9 cellular contexts compared by ENCODE assay signal in the genomic region with DNA sequence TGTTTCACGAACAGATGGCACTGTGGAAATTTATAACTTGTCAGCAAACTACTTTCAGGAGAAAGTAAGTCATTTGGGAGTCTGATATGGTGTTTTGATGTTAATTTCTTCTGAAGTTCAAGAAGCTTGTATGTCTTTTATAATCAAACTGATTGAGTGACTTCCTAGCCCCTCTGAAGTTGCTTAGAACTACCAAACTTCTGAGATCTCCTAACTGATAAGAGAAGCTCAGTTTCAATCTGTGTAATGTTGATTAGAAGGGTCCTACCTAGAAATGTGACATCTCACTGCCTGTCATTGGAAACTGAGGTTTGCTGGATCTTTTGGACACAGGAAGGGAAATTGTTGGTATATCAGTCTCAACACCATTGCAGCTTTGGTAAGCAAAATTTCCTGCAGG. TPM values are rescaled to one million over a fixed set of nuclear protein-coding genes. Genes with fewer than 3 reads are reported as not detected.
DNase-seq lines count a peak whose midpoint lies in the region; ATAC-seq and TF ChIP-seq lines count a peak whose summit lies in the region.
"Had no signal": no experiment of that assay in that cellular context is flagged by ENCODE, and none has a peak within 500 bp of the region (broad histone marks: within the 10 kb centered on the region; RNA-seq: fewer than 3 reads in every experiment).

No MANE protein-coding gene starts in this region.

- no peaks in the 10 kb centered on the region for H3K9me3 Mint-ChIP-seq in naive thymus-derived CD8-positive, alpha-beta T cell

- peaks cover 2% of the 10 kb centered on the region for H3K36me3 ChIP-seq in BJ (ENCODE audit: control insufficient read depth, insufficient read depth, low read length)
- peaks cover 40% of the 10 kb centered on the region; the same call in 1 of the 2 replicates for H3K36me3 ChIP-seq in Karpas-422 (ENCODE audit: insufficient read depth, low read length)
- no peaks in the 10 kb centered on the region for H3K36me3 ChIP-seq in uterus

- peak overlapping the region; percentile 98 for H3K4me3 ChIP-seq in BJ (ENCODE audit: low read depth, low read length)
- peak overlapping the region; percentile 87 for H3K4me3 ChIP-seq in Karpas-422 (ENCODE audit: low read length)
- H3K4me3 ChIP-seq in choroid plexus epithelial cell (ENCODE audit: low read depth, low read length): peak overlapping the region; percentile 93
- H3K4me3 ChIP-seq in uterus: peak overlapping the region in 1 of 2 donors; percentile 82

- H3K27me3 Mint-ChIP-seq in naive thymus-derived CD8-positive, alpha-beta T cell: no peaks in the 10 kb centered on the region

- CTCF ChIA-PET in BJ (lab: Yijun Ruan, JAX): interaction anchor here (0.6 to 2.4 kb wide), 5 partner anchors 10 to 232 kb away, joined by 3 to 7 read pairs (median 4); no protein-coding TSS in a partner anchor

- H3K4me3 Mint-ChIP-seq in naive thymus-derived CD8-positive, alpha-beta T cell: peak overlapping the region; percentile 91 to 97 (median 94)

- ATAC-seq in naive thymus-derived CD8-positive, alpha-beta T cell: no peak

- peaks cover 28 to 50% (median 48%) of the 10 kb centered on the region in 4 donors for H3K4me1 Mint-ChIP-seq in naive thymus-derived CD8-positive, alpha-beta T cell

- POLR2A ChIA-PET in BJ (lab: Charles Lee): interaction anchor here (0.6 kb wide), 1 partner anchor 34 kb away, joined by 4 read pairs; no protein-coding TSS in a partner anchor
- POLR2A ChIA-PET in naive thymus-derived CD8-positive, alpha-beta T cell (lab: Charles Lee): interaction anchor here (0.6 to 2.4 kb wide), 12 partner anchors 9 to 621 kb away, joined by 3 to 17 read pairs (median 4); partner anchors contain the start of genes SNTB2 and ZFP90

- H3K27me3 ChIP-seq in BJ (ENCODE audit: control insufficient read depth, insufficient read depth, low read length) (no peaks in the 10 kb centered on the region), Karpas-422 (ENCODE audit: low read length) (no peaks in the 10 kb centered on the region), uterus (no peaks in the 10 kb centered on the region)

- DNase-seq in BJ (ENCODE audit: low read depth): no peak
- DNase-seq in Karpas-422: no peak
- DNase-seq in choroid plexus epithelial cell (ENCODE audit: low read depth): no peak
- DNase-seq in naive thymus-derived CD8-positive, alpha-beta T cell: no peak
- no peak for DNase-seq in NOMO-1 (lab: John Stamatoyannopoulos, UW; ENCODE audit: unreplicated experiment in 2 of 2)
- DNase-seq in uterus: no peak
- no peak for DNase-seq in SHP77 treated with DMSO at 0.1 percent for 48 hours (lab: John Stamatoyannopoulos, UW)
- no peak for DNase-seq in effector CD4-positive, alpha-beta T cell
- DNase-seq: stimulated activated CD4-positive, alpha-beta T cell treated with anti-CD3 and anti-CD28 coated beads, Interleukin-1b, Interleukin-23, amount 100 ng/mL, for 48 hours had no signal

- peaks cover 0 to 35% (median 12%) of the 10 kb centered on the region in 3 donors for H3K36me3 Mint-ChIP-seq in naive thymus-derived CD8-positive, alpha-beta T cell

- H3K79me2 ChIP-seq in Karpas-422 (ENCODE audit: low read length): peaks cover 92% of the 10 kb centered on the region

- H3K4me2 ChIP-seq in Karpas-422 (ENCODE audit: low read depth, low read length, poor library complexity, severe bottlenecking): peak overlapping the region; percentile 88

- TF ChIP-seq CTCF in BJ (IDR thresholded peaks at IDR 0.05; ENCODE audit: insufficient read depth, low read depth, low read length) (no peak), choroid plexus epithelial cell (conservative IDR thresholded peaks at IDR 0.05; ENCODE audit: low read depth, low read length) (no peak), uterus (IDR thresholded peaks at IDR 0.05) (no peak)

- peaks cover 20% of the 10 kb centered on the region for H4K20me1 ChIP-seq in Karpas-422 (ENCODE audit: insufficient read depth, low read depth, low read length)

- peak overlapping the region; percentile 99 for H3K9ac ChIP-seq in Karpas-422 (ENCODE audit: low read length)

- H2AFZ ChIP-seq in Karpas-422 (ENCODE audit: low read length): no peak overlapping the region

- H3K4me1 ChIP-seq in Karpas-422 (ENCODE audit: low read length) (peaks cover 23% of the 10 kb centered on the region), uterus (peaks cover 0 to 12% of the 10 kb centered on the region in 2 donors)

- TF ChIP-seq POLR2A in uterus (IDR thresholded peaks at IDR 0.05): no peak

- H3K9me2 ChIP-seq in Karpas-422 (replicated peaks; ENCODE audit: insufficient read depth, low read length): no peaks in the 10 kb centered on the region

- H3K27ac ChIP-seq in Karpas-422 (ENCODE audit: low read length): no peak overlapping the region
- no peak overlapping the region for H3K27ac ChIP-seq in uterus

- intact Hi-C loops in uterus (cut with DNase I; ENCODE audit: low total_unique reads): no loop called here

- H3K27ac Mint-ChIP-seq in naive thymus-derived CD8-positive, alpha-beta T cell: peak overlapping the region; percentile 85 to 98 (median 96)

- H3K9me3 ChIP-seq in Karpas-422 (ENCODE audit: low read length) (no peaks in the 10 kb centered on the region), uterus (no peaks in the 10 kb centered on the region)

RNA-seq across cellular contexts. Expression of gene UTP4, which starts 1.1 kb away (rescaled TPM):
- 59.2 and 60.7 TPM in 2 replicates for polyA plus RNA-seq in BJ (2011; rRNA removed)
- polyA minus RNA-seq in BJ (2011; rRNA and poly(A)+ RNA removed): 57.5 and 73.5 TPM in 2 replicates
- 22.0 and 31.6 TPM in 2 replicates for total RNA-seq in Karpas-422 (2014; rRNA removed; shearing (Covaris generic); ENCODE audit: low replicate concordance)
- total RNA-seq in naive thymus-derived CD8-positive, alpha-beta T cell: 10 to 100 TPM; 41.8 to 44.5 TPM
- polyA plus RNA-seq in naive thymus-derived CD8-positive, alpha-beta T cell: 10 to 100 TPM; 72.4 to 77.6 (median 72.8) TPM
- total RNA-seq in uterus: 10 to 100 TPM; 12.1 to 45.1 (median 31.4) TPM

RNA-seq across cellular contexts. Expression of gene CHTF8, which starts 1.2 kb away (rescaled TPM):
- 128 and 161 TPM in 2 replicates for polyA plus RNA-seq in BJ (2011; rRNA removed)
- polyA minus RNA-seq in BJ (2011; rRNA and poly(A)+ RNA removed): 97.8 and 154 TPM in 2 replicates
- 87.0 and 98.5 TPM in 2 replicates for total RNA-seq in Karpas-422 (2014; rRNA removed; shearing (Covaris generic); ENCODE audit: low replicate concordance)
- total RNA-seq in naive thymus-derived CD8-positive, alpha-beta T cell: 100 to 1,000 TPM; 126 to 137 TPM
- polyA plus RNA-seq in naive thymus-derived CD8-positive, alpha-beta T cell: 100 to 1,000 TPM; 165 to 192 (median 184) TPM
- total RNA-seq in uterus: 100 to 1,000 TPM in 1 of 4 donors, 10 to 100 TPM in 3; 29.7 to 120 (median 65.3) TPM

RNA-seq across cellular contexts. Expression of gene HAS3, which starts 28.1 kb away (rescaled TPM):
- 1.8 and 2.3 TPM in 2 replicates for polyA plus RNA-seq in BJ (2011; rRNA removed)
- polyA minus RNA-seq in BJ (2011; rRNA and poly(A)+ RNA removed): 1.3 and 1.9 TPM in 2 replicates
- total RNA-seq in Karpas-422 (2014; rRNA removed; shearing (Covaris generic); ENCODE audit: low replicate concordance): 1.9 TPM in 2 replicates
- total RNA-seq in naive thymus-derived CD8-positive, alpha-beta T cell: 1 to 10 TPM; 3.4 to 4.0 TPM
- polyA plus RNA-seq in naive thymus-derived CD8-positive, alpha-beta T cell: under 1 TPM; 0.07 to 0.55 (median 0.11) TPM
- 1 to 10 TPM in 3 of 4 donors, under 1 TPM in 1; under 0.01 to 2.6 (median 1.8) TPM for total RNA-seq in uterus

RNA-seq across cellular contexts. Expression of gene SNTB2, which starts 53.4 kb away (rescaled TPM):
- polyA plus RNA-seq in BJ (2011; rRNA removed): 43.1 and 50.5 TPM in 2 replicates
- polyA minus RNA-seq in BJ (2011; rRNA and poly(A)+ RNA removed): 47.4 and 51.0 TPM in 2 replicates
- 17.7 and 43.3 TPM in 2 replicates for total RNA-seq in Karpas-422 (2014; rRNA removed; shearing (Covaris generic); ENCODE audit: low replicate concordance)
- 10 to 100 TPM; 11.0 to 12.9 TPM for total RNA-seq in naive thymus-derived CD8-positive, alpha-beta T cell
- 10 to 100 TPM in 1 of 3 donors, 1 to 10 TPM in 2; 3.7 to 15.0 (median 7.6) TPM for polyA plus RNA-seq in naive thymus-derived CD8-positive, alpha-beta T cell
- 10 to 100 TPM; 28.2 to 88.0 (median 59.5) TPM for total RNA-seq in uterus
